26 cellular contexts compared by ENCODE assay signal in genomic region chr1:55622071-55622470, GRCh38.
"Had no signal": no experiment of that assay in that cellular context is flagged by ENCODE, and none has a peak within 500 bp of the region (broad histone marks: within the 10 kb centered on the region; RNA-seq: fewer than 3 reads in every experiment).

No MANE protein-coding gene starts in this region.

- DNase-seq: hippocampal formation; kidney glomerular epithelial cell; left cardiac atrium; left lung; midbrain; mucosa of descending colon; naive thymus-derived CD4-positive, alpha-beta T cell; ovary; right lobe of liver; stimulated activated CD4-positive, alpha-beta T cell treated with anti-CD3 and anti-CD28 coated beads, Interleukin-1b, Interleukin-23, amount 100 ng/mL, for 48 hours; stimulated activated CD4-positive, alpha-beta T cell treated with anti-CD3 and anti-CD28 coated beads, Interleukin-2, amount 100 ng/mL, for 48 hours; stimulated activated CD4-positive, alpha-beta T cell treated with anti-CD3 and anti-CD28 coated beads, Interleukin-4, amount 100 ng/mL, for 4 hours; stimulated activated CD8-positive, alpha-beta memory T cell treated with anti-CD3 and anti-CD28 coated beads, Interleukin-4, amount 100 ng/mL, for 48 hours; stimulated activated naive CD4-positive, alpha-beta T cell treated with Interleukin-2 at 50 U/mL for 16 hours; stimulated activated naive CD8-positive, alpha-beta T cell treated with anti-CD3 and anti-CD28 coated beads, Interleukin-15, amount 100 ng/mL, for 72 hours; substantia nigra had no signal

- H3K4me3 ChIP-seq: left lung, lung, mucosa of descending colon, ovary, right atrium auricular region, right lobe of liver, smooth muscle cell, tibial nerve, vagina had no signal

- H3K9me3 ChIP-seq: mucosa of descending colon, ovary, right lobe of liver had no signal

- H3K4me2 ChIP-seq: smooth muscle cell had no signal

- H3K4me3 Mint-ChIP-seq: naive thymus-derived CD4-positive, alpha-beta T cell; natural killer cell treated with Interleukin-12 subunit alpha and Interleukin-12 subunit beta and Interleukin-15 and Interleukin-18, amount 100 ng/mL, for 72 hours; stimulated activated memory B cell treated with anti-CD40 and anti-IgM and Interleukin-4, amounts not matched to agents 10 μg/mL and 1 μg/mL and 100 μg/mL, for 72 hours; stimulated activated naive CD8-positive, alpha-beta T cell treated with anti-CD3 and anti-CD28 coated beads, Interleukin-15, amount 100 ng/mL, for 72 hours; type B pancreatic cell had no signal

- H3K27ac Mint-ChIP-seq: naive thymus-derived CD4-positive, alpha-beta T cell; natural killer cell treated with Interleukin-12 subunit alpha and Interleukin-12 subunit beta and Interleukin-15 and Interleukin-18, amount 100 ng/mL, for 72 hours; progenitor cell of endocrine pancreas; stimulated activated memory B cell treated with anti-CD40 and anti-IgM and Interleukin-4, amounts not matched to agents 10 μg/mL and 1 μg/mL and 100 μg/mL, for 72 hours; stimulated activated naive CD8-positive, alpha-beta T cell treated with anti-CD3 and anti-CD28 coated beads, Interleukin-15, amount 100 ng/mL, for 72 hours; type B pancreatic cell had no signal

- H3K36me3 ChIP-seq: left lung, ovary, right atrium auricular region, right lobe of liver, vagina had no signal

- H3K27me3 Mint-ChIP-seq: stimulated activated memory B cell treated with anti-CD40 and anti-IgM and Interleukin-4, amounts not matched to agents 10 μg/mL and 1 μg/mL and 100 μg/mL, for 72 hours; type B pancreatic cell had no signal

- H3K4me1 Mint-ChIP-seq: naive thymus-derived CD4-positive, alpha-beta T cell; stimulated activated memory B cell treated with anti-CD40 and anti-IgM and Interleukin-4, amounts not matched to agents 10 μg/mL and 1 μg/mL and 100 μg/mL, for 72 hours; stimulated activated naive CD8-positive, alpha-beta T cell treated with anti-CD3 and anti-CD28 coated beads, Interleukin-15, amount 100 ng/mL, for 72 hours had no signal

- ATAC-seq: left cardiac atrium; left lung; mucosa of descending colon; naive thymus-derived CD4-positive, alpha-beta T cell; natural killer cell treated with Interleukin-12 subunit alpha and Interleukin-12 subunit beta and Interleukin-15 and Interleukin-18, amount 100 ng/mL, for 72 hours; right lobe of liver; stimulated activated memory B cell treated with anti-CD40 and anti-IgM and Interleukin-4, amounts not matched to agents 10 μg/mL and 1 μg/mL and 100 μg/mL, for 72 hours; stimulated activated naive CD8-positive, alpha-beta T cell treated with anti-CD3 and anti-CD28 coated beads, Interleukin-15, amount 100 ng/mL, for 72 hours had no signal

- H3K36me3 Mint-ChIP-seq: naive thymus-derived CD4-positive, alpha-beta T cell; natural killer cell treated with Interleukin-12 subunit alpha and Interleukin-12 subunit beta and Interleukin-15 and Interleukin-18, amount 100 ng/mL, for 72 hours; stimulated activated memory B cell treated with anti-CD40 and anti-IgM and Interleukin-4, amounts not matched to agents 10 μg/mL and 1 μg/mL and 100 μg/mL, for 72 hours; type B pancreatic cell had no signal

- FAIRE-seq: keratinocyte had no signal

- H3K27me3 ChIP-seq: left lung, ovary, right atrium auricular region, right lobe of liver, tibial nerve, vagina had no signal

- H3K4me1 ChIP-seq: left lung, right atrium auricular region, right lobe of liver, tibial nerve, vagina had no signal

- H3K27ac ChIP-seq: left lung, ovary, right atrium auricular region, right lobe of liver, tibial nerve, vagina had no signal
